ENCODE assay signal across 1 cellular context in genomic region chr6:158006331-158006730, GRCh38.
TF ChIP-seq lines count a peak whose summit lies in the region.

No MANE protein-coding gene starts in this region.

TF ChIP-seq in WTC11, 78 proteins besides CTCF, POLR2A, EP300 and RAD21 (continued from another document):
- TF ChIP-seq, protein P1, sequence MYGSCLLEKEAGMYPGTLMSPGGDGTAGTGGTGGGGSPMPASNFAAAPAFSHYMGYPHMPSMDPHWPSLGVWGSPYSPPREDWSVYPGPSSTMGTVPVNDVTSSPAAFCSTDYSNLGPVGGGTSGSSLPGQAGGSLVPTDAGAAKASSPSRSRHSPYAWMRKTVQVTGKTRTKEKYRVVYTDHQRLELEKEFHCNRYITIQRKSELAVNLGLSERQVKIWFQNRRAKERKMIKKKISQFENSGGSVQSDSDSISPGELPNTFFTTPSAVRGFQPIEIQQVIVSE (CRISPR knock-in tag; IDR thresholded peaks at IDR 0.05; ENCODE audit: borderline replicate concordance): no peak
- TF ChIP-seq CREM (CRISPR knock-in tag; IDR thresholded peaks at IDR 0.05) (no peak), ZNF671 (CRISPR knock-in tag; IDR thresholded peaks at IDR 0.05) (no peak), FOXP1 (CRISPR knock-in tag; IDR thresholded peaks at IDR 0.05; ENCODE audit: borderline replicate concordance) (no peak), STAT6 (CRISPR knock-in tag; conservative IDR thresholded peaks at IDR 0.05; ENCODE audit: low read depth) (no peak), FOXK1 (CRISPR knock-in tag; IDR thresholded peaks at IDR 0.05) (no peak), ZNF138 (CRISPR knock-in tag; conservative IDR thresholded peaks at IDR 0.05) (no peak), SMAD3 (CRISPR knock-in tag; IDR thresholded peaks at IDR 0.05; ENCODE audit: borderline replicate concordance) (no peak), FOXJ3 (CRISPR knock-in tag; IDR thresholded peaks at IDR 0.05; ENCODE audit: borderline replicate concordance) (no peak)
